ENCODE assay signal across 1 cellular context in the genomic region with DNA sequence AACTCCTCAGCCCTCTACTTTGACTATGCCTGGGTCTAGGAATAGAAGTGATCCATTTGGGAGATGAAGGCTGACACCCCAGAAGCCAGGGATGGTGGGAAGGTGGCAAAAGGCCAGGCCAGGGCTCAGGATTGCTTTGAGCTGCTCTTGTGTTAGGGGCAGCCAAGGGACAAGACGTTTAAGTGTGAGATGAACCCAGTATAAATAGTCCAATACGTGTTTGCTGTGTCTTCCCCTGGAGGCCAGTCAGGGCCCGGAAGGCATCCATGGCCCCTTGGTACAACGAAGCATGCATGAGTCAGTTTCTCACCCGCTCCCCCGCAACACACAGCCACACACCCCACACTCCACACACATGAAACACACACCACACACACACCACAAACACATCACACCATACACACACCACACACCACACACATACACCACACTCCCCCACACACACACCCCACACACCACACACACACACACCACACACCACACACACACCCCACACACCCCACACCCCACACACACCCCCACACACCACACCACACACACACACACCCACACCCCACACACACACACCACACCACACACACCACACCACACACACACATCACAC.
TF ChIP-seq lines count a peak whose summit lies in the region.

No MANE protein-coding gene starts in this region.

TF ChIP-seq in IMR-90, 13 proteins besides CTCF, POLR2A, EP300 and RAD21 (continued from another document):
- TF ChIP-seq, protein P1, sequence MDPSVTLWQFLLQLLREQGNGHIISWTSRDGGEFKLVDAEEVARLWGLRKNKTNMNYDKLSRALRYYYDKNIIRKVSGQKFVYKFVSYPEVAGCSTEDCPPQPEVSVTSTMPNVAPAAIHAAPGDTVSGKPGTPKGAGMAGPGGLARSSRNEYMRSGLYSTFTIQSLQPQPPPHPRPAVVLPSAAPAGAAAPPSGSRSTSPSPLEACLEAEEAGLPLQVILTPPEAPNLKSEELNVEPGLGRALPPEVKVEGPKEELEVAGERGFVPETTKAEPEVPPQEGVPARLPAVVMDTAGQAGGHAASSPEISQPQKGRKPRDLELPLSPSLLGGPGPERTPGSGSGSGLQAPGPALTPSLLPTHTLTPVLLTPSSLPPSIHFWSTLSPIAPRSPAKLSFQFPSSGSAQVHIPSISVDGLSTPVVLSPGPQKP (IDR thresholded peaks at IDR 0.05; ENCODE audit: borderline replicate concordance, low read depth, low read length) = no peak
- TF ChIP-seq MAZ (IDR thresholded peaks at IDR 0.05; ENCODE audit: borderline replicate concordance, low read depth, low read length) = no peak
- TF ChIP-seq, protein P2, sequence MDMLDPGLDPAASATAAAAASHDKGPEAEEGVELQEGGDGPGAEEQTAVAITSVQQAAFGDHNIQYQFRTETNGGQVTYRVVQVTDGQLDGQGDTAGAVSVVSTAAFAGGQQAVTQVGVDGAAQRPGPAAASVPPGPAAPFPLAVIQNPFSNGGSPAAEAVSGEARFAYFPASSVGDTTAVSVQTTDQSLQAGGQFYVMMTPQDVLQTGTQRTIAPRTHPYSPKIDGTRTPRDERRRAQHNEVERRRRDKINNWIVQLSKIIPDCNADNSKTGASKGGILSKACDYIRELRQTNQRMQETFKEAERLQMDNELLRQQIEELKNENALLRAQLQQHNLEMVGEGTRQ (IDR thresholded peaks at IDR 0.05; ENCODE audit: low read depth, low read length) = no peak
- TF ChIP-seq RFX5 (IDR thresholded peaks at IDR 0.05; ENCODE audit: low read depth, low read length) = no peak
- no peak for TF ChIP-seq BHLHE40 (IDR thresholded peaks at IDR 0.05; ENCODE audit: low read depth, low read length)
- TF ChIP-seq NFE2L2 (IDR thresholded peaks at IDR 0.05; ENCODE audit: low read depth, low read length) = no peak
- TF ChIP-seq RCOR1 (IDR thresholded peaks at IDR 0.05; ENCODE audit: insufficient replicate concordance, low read length) = no peak
- TF ChIP-seq CEBPB (IDR thresholded peaks at IDR 0.05; ENCODE audit: low read depth, low read length) = no peak
- TF ChIP-seq MXI1 (IDR thresholded peaks at IDR 0.05; ENCODE audit: borderline replicate concordance, low read depth, low read length) = no peak
- TF ChIP-seq SMC3 (IDR thresholded peaks at IDR 0.05; ENCODE audit: low read depth, low read length) = no peak
- no peak for TF ChIP-seq CHD1 (IDR thresholded peaks at IDR 0.05; ENCODE audit: low read depth, low read length)
- no peak for TF ChIP-seq MAFK (IDR thresholded peaks at IDR 0.05; ENCODE audit: low read depth, low read length)
